Comparison of ENCODE assay signal across 16 cellular contexts in genomic region chr3:132549169-132549568, GRCh38. TPM values are rescaled to one million over a fixed set of nuclear protein-coding genes. Genes with fewer than 3 reads are reported as not detected.
DNase-seq lines count a peak whose midpoint lies in the region; ATAC-seq and TF ChIP-seq lines count a peak whose summit lies in the region.
"Had no signal": no experiment of that assay in that cellular context is flagged by ENCODE, and none has a peak within 500 bp of the region (broad histone marks: within the 10 kb centered on the region; RNA-seq: fewer than 3 reads in every experiment).

No MANE protein-coding gene starts in this region.

- WGBS in body of pancreas, 2 donors = 44 to 49% methylated on average over 8 of the region's 8 CpGs
- WGBS in thyroid gland, 2 donors = 52 to 66% methylated on average over 8 of the region's 8 CpGs

- no peak overlapping the region for H3K4me3 Mint-ChIP-seq in activated naive CD4-positive, alpha-beta T cell treated with anti-CD3 and anti-CD28 coated beads, Interleukin-2, amount 10 ng/mL, durations not matched to agents 7 days and 5 days

- intact Hi-C loops in PC-3 (cut with micrococcal nuclease) (no loop called here), body of pancreas (cut with DNase I) (no loop called here), thyroid gland (cut with DNase I) (no loop called here)

- no peaks in the 10 kb centered on the region for H3K9me2 ChIP-seq in PC-3 (replicated peaks; ENCODE audit: low read length)

- no peaks in the 10 kb centered on the region for H3K79me2 ChIP-seq in PC-3 (ENCODE audit: low read length)

- H3K36me3 ChIP-seq in PC-3 (ENCODE audit: low read depth, low read length) (no peaks in the 10 kb centered on the region), body of pancreas (replicated peaks in 1 of 2; ENCODE audit: insufficient read depth in 1 of 2, low read depth in 2 of 2) (no peaks in the 10 kb centered on the region), thyroid gland (no peaks in the 10 kb centered on the region)

- H3K9me3 Mint-ChIP-seq in activated naive CD4-positive, alpha-beta T cell treated with anti-CD3 and anti-CD28 coated beads, Interleukin-2, amount 50 U/mL, for 72 hours = peaks cover 7 to 9% of the 10 kb centered on the region in 2 donors
- no peaks in the 10 kb centered on the region for H3K9me3 Mint-ChIP-seq in activated naive CD4-positive, alpha-beta T cell treated with anti-CD3 and anti-CD28 coated beads, Interleukin-2, amount 10 ng/mL, durations not matched to agents 7 days and 5 days

- H3K27me3 Mint-ChIP-seq in activated naive CD4-positive, alpha-beta T cell treated with anti-CD3 and anti-CD28 coated beads, Interleukin-2, amount 10 ng/mL, durations not matched to agents 7 days and 5 days = no peaks in the 10 kb centered on the region

- DNase-seq in activated naive CD4-positive, alpha-beta T cell treated with anti-CD3 and anti-CD28 coated beads, Interleukin-2, amount 50 U/mL, for 72 hours (ENCODE audit: low spot score in 2 of 2) = no peak
- DNase-seq in activated naive CD4-positive, alpha-beta T cell treated with anti-CD3 and anti-CD28 coated beads, Interleukin-2, amount 10 ng/mL, durations not matched to agents 7 days and 5 days = no peak
- DNase-seq in PC-3 (no peak), body of pancreas (peak; percentile 48 to 64 (median 52)), thyroid gland (peak; percentile 39 to 52), NAMALWA (ENCODE audit: low spot score) (no peak), DMS 273 treated with DMSO at 0.1 percent for 48 hours (lab: John Stamatoyannopoulos, UW) (no peak)
- DNase-seq: NCI-H1436 treated with DMSO at 0.1 percent for 48 hours, NCI-H2081, NCI-H510A, NCI-H774, PC-9 had no signal

- peaks cover 12% of the 10 kb centered on the region for H3K4me1 Mint-ChIP-seq in activated naive CD4-positive, alpha-beta T cell treated with anti-CD3 and anti-CD28 coated beads, Interleukin-2, amount 10 ng/mL, durations not matched to agents 7 days and 5 days

- no peak overlapping the region for H3K9ac ChIP-seq in PC-3 (ENCODE audit: low read length)
- H3K9ac ChIP-seq: GM23248 had no signal

- BruUV-seq in PC-3 (replicated peaks; lab: Mats Ljungman, UMichigan) = no TSS peak

- no peaks in the 10 kb centered on the region for H3F3A ChIP-seq in PC-3 (ENCODE audit: low read length, unreplicated experiment)

- H3K4me1 ChIP-seq in PC-3 (ENCODE audit: insufficient read depth, low read length) = peaks cover 22% of the 10 kb centered on the region
- H3K4me1 ChIP-seq in body of pancreas = peaks cover 65% of the 10 kb centered on the region
- H3K4me1 ChIP-seq in thyroid gland = peaks cover 7 to 13% of the 10 kb centered on the region in 2 donors

- POLR2A ChIA-PET in PC-3 (lab: Charles Lee; ENCODE audit: unreplicated experiment) = no interaction called here

- CTCF ChIA-PET in activated naive CD4-positive, alpha-beta T cell treated with anti-CD3 and anti-CD28 coated beads, Interleukin-2, amount 10 ng/mL, durations not matched to agents 7 days and 5 days (lab: Charles Lee) = no interaction called here
- CTCF ChIA-PET in PC-3 (lab: Charles Lee) = no interaction called here

- H3K27ac ChIP-seq in PC-3 (ENCODE audit: low read length) = peak overlapping the region; percentile 18; the same call in 1 of the 2 replicates
- peak overlapping the region; percentile 31 to 68 (median 58) for H3K27ac ChIP-seq in body of pancreas
- H3K27ac ChIP-seq in thyroid gland = peak overlapping the region in 1 of 3 donors; percentile 3
- H3K27ac ChIP-seq: C4-2B, PC-9 had no signal

- no peak for TF ChIP-seq POLR2A in body of pancreas (IDR thresholded peaks at IDR 0.05)
- no peak for TF ChIP-seq POLR2A in thyroid gland (IDR thresholded peaks at IDR 0.05)

- H4K20me1 ChIP-seq in PC-3 (ENCODE audit: low read length) = no peaks in the 10 kb centered on the region

- H3K9me3 ChIP-seq in PC-3 (ENCODE audit: low read length) (no peaks in the 10 kb centered on the region), body of pancreas (no peaks in the 10 kb centered on the region), thyroid gland (no peaks in the 10 kb centered on the region)

- peaks cover 9 to 16% of the 10 kb centered on the region in 2 donors for H3K36me3 Mint-ChIP-seq in activated naive CD4-positive, alpha-beta T cell treated with anti-CD3 and anti-CD28 coated beads, Interleukin-2, amount 50 U/mL, for 72 hours
- no peaks in the 10 kb centered on the region for H3K36me3 Mint-ChIP-seq in activated naive CD4-positive, alpha-beta T cell treated with anti-CD3 and anti-CD28 coated beads, Interleukin-2, amount 10 ng/mL, durations not matched to agents 7 days and 5 days

- H2AFZ ChIP-seq in PC-3 (ENCODE audit: low read length) = no peak overlapping the region
- H2AFZ ChIP-seq: GM23248, PC-9 had no signal

- H3K27me3 ChIP-seq in PC-3 (ENCODE audit: low read length) (no peaks in the 10 kb centered on the region), body of pancreas (no peaks in the 10 kb centered on the region), thyroid gland (no peaks in the 10 kb centered on the region)

- peak overlapping the region in 1 of 2 donors; percentile 89 for H3K27ac Mint-ChIP-seq in activated naive CD4-positive, alpha-beta T cell treated with anti-CD3 and anti-CD28 coated beads, Interleukin-2, amount 50 U/mL, for 72 hours
- H3K27ac Mint-ChIP-seq in activated naive CD4-positive, alpha-beta T cell treated with anti-CD3 and anti-CD28 coated beads, Interleukin-2, amount 10 ng/mL, durations not matched to agents 7 days and 5 days = no peak overlapping the region

- ATAC-seq in activated naive CD4-positive, alpha-beta T cell treated with anti-CD3 and anti-CD28 coated beads, Interleukin-2, amount 50 U/mL, for 72 hours = peak; percentile 0 to 3
- ATAC-seq in PC-3 = no peak
- peak; percentile 75 for ATAC-seq in body of pancreas

- no peak overlapping the region for H3K4me3 ChIP-seq in PC-3 (ENCODE audit: low read length)
- no peak overlapping the region for H3K4me3 ChIP-seq in body of pancreas
- no peak overlapping the region for H3K4me3 ChIP-seq in thyroid gland (replicated peaks in 1 of 3)
- H3K4me3 ChIP-seq: GM23248, PC-9 had no signal

- H3K4me2 ChIP-seq in PC-3 (ENCODE audit: low read length) = no peak overlapping the region
- H3K4me2 ChIP-seq: PC-9 had no signal

- TF ChIP-seq CTCF in PC-3 (conservative IDR thresholded peaks at IDR 0.05; ENCODE audit: low read depth, low read length) = no peak
- TF ChIP-seq CTCF in body of pancreas (IDR thresholded peaks at IDR 0.05) = no peak
- TF ChIP-seq CTCF in thyroid gland (IDR thresholded peaks at IDR 0.05) = no peak

RNA-seq across cellular contexts. Expression of gene ACKR4, which starts 47.9 kb away (rescaled TPM):
- 1 to 10 TPM in 1 of 2 donors, under 1 TPM in 1; 0.51 to 1.2 TPM for total RNA-seq in activated naive CD4-positive, alpha-beta T cell treated with anti-CD3 and anti-CD28 coated beads, Interleukin-2, amount 50 U/mL, for 72 hours
- total RNA-seq in PC-3 (2014; rRNA removed) (not detected in 2 replicates), body of pancreas (1 to 10 TPM; 1.3 to 2.0 TPM), thyroid gland (1 to 10 TPM in 3 of 4 donors, not detected in 1; 1.8 to 4.6 (median 2.1) TPM)
- total RNA-seq: Daoy, HT1080, PC-9 had no signal

Comparison
In these comparisons a context has a peak if more than half of its experiments do, and no peak if none do; other contexts are left out.
1. DNase-seq: peak in body of pancreas (4 of 4) and thyroid gland (2 of 2); none in activated naive CD4-positive, alpha-beta T cell treated with anti-CD3 and anti-CD28 coated beads, Interleukin-2, amount 50 U/mL, for 72 hours (0 of 2), activated naive CD4-positive, alpha-beta T cell treated with anti-CD3 and anti-CD28 coated beads, Interleukin-2, amount 10 ng/mL, durations not matched to agents 7 days and 5 days (single experiment), PC-3 (single experiment), NAMALWA (single experiment) and DMS 273 treated with DMSO at 0.1 percent for 48 hours (single experiment).